ENCODE assay signal across 8 cellular contexts in genomic region chr1:10507111-10507879, GRCh38. TPM values are rescaled to one million over a fixed set of nuclear protein-coding genes. Genes with fewer than 3 reads are reported as not detected.
DNase-seq lines count a peak whose midpoint lies in the region; ATAC-seq and TF ChIP-seq lines count a peak whose summit lies in the region.

No MANE protein-coding gene starts in this region.

- no peaks in the 10 kb centered on the region for H3K27me3 Mint-ChIP-seq in activated naive CD8-positive, alpha-beta T cell treated with anti-CD3 and anti-CD28 coated beads for 36 hours

- H3K4me3 Mint-ChIP-seq in activated naive CD8-positive, alpha-beta T cell treated with anti-CD3 and anti-CD28 coated beads for 36 hours: no peak overlapping the region

- ATAC-seq in heart left ventricle (peak; percentile 71 to 90 (median 85)), GM21619 (IDR thresholded peaks at IDR 0.05; ENCODE audit: unreplicated experiment) (no peak)

- peaks cover 0 to 37% (median 26%) of the 10 kb centered on the region in 12 donors for H3K4me1 ChIP-seq in heart left ventricle

- no peak overlapping the region for H3K27ac Mint-ChIP-seq in activated naive CD8-positive, alpha-beta T cell treated with anti-CD3 and anti-CD28 coated beads for 36 hours

- no peak for TF ChIP-seq POLR2A in heart left ventricle (IDR thresholded peaks at IDR 0.05)

- H3K9me3 Mint-ChIP-seq in activated naive CD8-positive, alpha-beta T cell treated with anti-CD3 and anti-CD28 coated beads for 36 hours: no peaks in the 10 kb centered on the region

- H3K27me3 ChIP-seq in heart left ventricle: no peaks in the 10 kb centered on the region

- no peak overlapping the region for H3K4me3 ChIP-seq in heart left ventricle

- WGBS in heart left ventricle, 4 donors: 63 to 71% (median 70%) methylated on average over 16 to 17 of the region's 17 CpGs

- intact Hi-C loops in heart left ventricle (cut with DNase I): loop anchor here in 8 of 10 donors (1.0 to 10.0 kb wide), 4 partner anchors 360 to 438 kb away; no protein-coding TSS in a partner anchor

- H3K4me1 Mint-ChIP-seq in activated naive CD8-positive, alpha-beta T cell treated with anti-CD3 and anti-CD28 coated beads for 36 hours: peaks cover 45% of the 10 kb centered on the region

- DNase-seq in 8988T (peak; percentile 29), NCI-H1105 treated with DMSO at 0.1 percent for 48 hours (lab: John Stamatoyannopoulos, UW) (peak; percentile 97), SK-N-DZ (ENCODE audit: low spot score) (peak; percentile 70), heart left ventricle (peak; percentile 49 to 71 (median 66)), putamen (ENCODE audit: low spot score) (peak; percentile 69)
- DNase-seq in activated naive CD8-positive, alpha-beta T cell treated with anti-CD3 and anti-CD28 coated beads for 36 hours: peak; percentile 35

- H3K27ac ChIP-seq in heart left ventricle: no peak overlapping the region

- H3K9me3 ChIP-seq in heart left ventricle: no peaks in the 10 kb centered on the region

- no peaks in the 10 kb centered on the region for H3K36me3 Mint-ChIP-seq in activated naive CD8-positive, alpha-beta T cell treated with anti-CD3 and anti-CD28 coated beads for 36 hours

- TF ChIP-seq CTCF in GM12874 (IDR thresholded peaks at IDR 0.05; ENCODE audit: insufficient read depth, low read depth, low read length) (peak; percentile 84), heart left ventricle (IDR thresholded peaks at IDR 0.05) (peak; percentile 73 to 90 (median 80))

- no peaks in the 10 kb centered on the region for H3K36me3 ChIP-seq in heart left ventricle

RNA-seq across cellular contexts. Expression of gene PEX14, which starts 32.5 kb away (rescaled TPM):
- 11.6 and 18.3 TPM in 2 replicates for polyA plus RNA-seq in SK-N-DZ (2014; cell fraction: cytosol; rRNA removed)
- 11.4 and 18.3 TPM in 2 replicates for polyA plus RNA-seq in SK-N-DZ (2014; cell fraction: nucleus; rRNA removed)
- total RNA-seq in activated naive CD8-positive, alpha-beta T cell treated with anti-CD3 and anti-CD28 coated beads for 36 hours: 10 to 100 TPM; 19.1 to 19.6 TPM
- 10 to 100 TPM; 14.9 to 25.1 (median 19.6) TPM for total RNA-seq in heart left ventricle
- 10 to 100 TPM; 24.2 to 28.7 TPM for polyA plus RNA-seq in heart left ventricle

RNA-seq across cellular contexts. Expression of gene DFFA, which starts 35.0 kb away (rescaled TPM):
- 40.7 and 45.4 TPM in 2 replicates for polyA plus RNA-seq in SK-N-DZ (2014; cell fraction: cytosol; rRNA removed)
- polyA plus RNA-seq in SK-N-DZ (2014; cell fraction: nucleus; rRNA removed): 12.8 and 15.7 TPM in 2 replicates
- 100 to 1,000 TPM; 102 to 103 TPM for total RNA-seq in activated naive CD8-positive, alpha-beta T cell treated with anti-CD3 and anti-CD28 coated beads for 36 hours
- 10 to 100 TPM; 16.0 to 27.6 (median 24.5) TPM for total RNA-seq in heart left ventricle
- polyA plus RNA-seq in heart left ventricle: 10 to 100 TPM; 10.4 to 26.0 TPM

RNA-seq across cellular contexts. Expression of gene CORT, which starts 57.5 kb away (rescaled TPM):
- polyA plus RNA-seq in SK-N-DZ (2014; cell fraction: cytosol; rRNA removed): not detected in 2 replicates
- 2.0 TPM in 1 of 2 replicates, not detected in the other for polyA plus RNA-seq in SK-N-DZ (2014; cell fraction: nucleus; rRNA removed)
- not detected for total RNA-seq in activated naive CD8-positive, alpha-beta T cell treated with anti-CD3 and anti-CD28 coated beads for 36 hours
- total RNA-seq in heart left ventricle: under 1 TPM in 2 of 9 donors, not detected in 7; 0.19 to 0.37 TPM
- polyA plus RNA-seq in heart left ventricle: not detected

Comparison
In these comparisons a context has a peak if more than half of its experiments do, and no peak if none do; other contexts are left out.
1. DNase-seq: peak in every context shown above with its lines; median percentile 97 in NCI-H1105 treated with DMSO at 0.1 percent for 48 hours; 70 in SK-N-DZ; 69 in putamen; 66 in heart left ventricle; 35 in activated naive CD8-positive, alpha-beta T cell treated with anti-CD3 and anti-CD28 coated beads for 36 hours; 29 in 8988T.